11 cellular contexts compared by ENCODE assay signal in genomic region chr4:80172203-80172602, GRCh38. TPM values are rescaled to one million over a fixed set of nuclear protein-coding genes. Genes with fewer than 3 reads are reported as not detected.
DNase-seq lines count a peak whose midpoint lies in the region; ATAC-seq and TF ChIP-seq lines count a peak whose summit lies in the region.
"Had no signal": no experiment of that assay in that cellular context is flagged by ENCODE, and none has a peak within 500 bp of the region (broad histone marks: within the 10 kb centered on the region; RNA-seq: fewer than 3 reads in every experiment).

No MANE protein-coding gene starts in this region.

- H3K4me1 ChIP-seq in vagina, result no peaks in the 10 kb centered on the region

- H3K27me3 ChIP-seq in vagina, result no peaks in the 10 kb centered on the region

- DNase-seq in stimulated activated CD4-positive, alpha-beta T cell treated with anti-CD3 and anti-CD28 coated beads, Interleukin-2, amount 100 ng/mL, for 4 hours (ENCODE audit: low read depth), result peak; percentile 17
- DNase-seq in stimulated activated CD4-positive, alpha-beta T cell treated with anti-CD3 and anti-CD28 coated beads, Interleukin-2, amount 100 ng/mL, for 48 hours, result no peak
- DNase-seq in activated CD8-positive, alpha-beta T cell treated with anti-CD3 and anti-CD28 coated beads, Interleukin-2, amount 10 ng/mL, durations not matched to agents 7 days and 5 days, result no peak
- DNase-seq in type B pancreatic cell (ENCODE audit: extremely low spot score, unreplicated experiment) (no peak), NCI-H1694 treated with DMSO at 0.1 percent for 48 hours (lab: John Stamatoyannopoulos, UW) (no peak), kidney glomerular epithelial cell (lab: John Stamatoyannopoulos, UW) (no peak), vagina (ENCODE audit: extremely low spot score in 2 of 2) (no peak)
- DNase-seq: NCI-H524; nephron progenitor cell; stimulated activated CD4-positive, alpha-beta T cell treated with anti-CD3 and anti-CD28 coated beads, Interleukin-4, amount 100 ng/mL, for 1 hour had no signal

- no peaks in the 10 kb centered on the region for H3K9me3 ChIP-seq in vagina

- no peak overlapping the region for H3K27ac ChIP-seq in vagina

- peak overlapping the region; percentile 56 for H3K4me3 Mint-ChIP-seq in activated CD8-positive, alpha-beta T cell treated with anti-CD3 and anti-CD28 coated beads, Interleukin-2, amount 10 ng/mL, durations not matched to agents 7 days and 5 days
- no peak overlapping the region for H3K4me3 Mint-ChIP-seq in type B pancreatic cell
- H3K4me3 Mint-ChIP-seq: nephron progenitor cell had no signal

- intact Hi-C loops in vagina (cut with DNase I), result no loop called here

- H3K9me3 Mint-ChIP-seq in activated CD8-positive, alpha-beta T cell treated with anti-CD3 and anti-CD28 coated beads, Interleukin-2, amount 10 ng/mL, durations not matched to agents 7 days and 5 days (ENCODE audit: insufficient read depth), result peaks cover 4% of the 10 kb centered on the region
- H3K9me3 Mint-ChIP-seq in type B pancreatic cell, result no peaks in the 10 kb centered on the region
- H3K9me3 Mint-ChIP-seq: nephron progenitor cell had no signal

- TF ChIP-seq CTCF in type B pancreatic cell (conservative IDR thresholded peaks at IDR 0.05), result no peak
- TF ChIP-seq CTCF in vagina (IDR thresholded peaks at IDR 0.05), result no peak

- H3K4me1 Mint-ChIP-seq in activated CD8-positive, alpha-beta T cell treated with anti-CD3 and anti-CD28 coated beads, Interleukin-2, amount 10 ng/mL, durations not matched to agents 7 days and 5 days (ENCODE audit: low read depth), result peaks cover 50% of the 10 kb centered on the region
- H3K4me1 Mint-ChIP-seq in type B pancreatic cell (ENCODE audit: unreplicated experiment), result no peaks in the 10 kb centered on the region
- H3K4me1 Mint-ChIP-seq: nephron progenitor cell had no signal

- POLR2A ChIA-PET in activated CD8-positive, alpha-beta T cell treated with anti-CD3 and anti-CD28 coated beads, Interleukin-2, amount 10 ng/mL, durations not matched to agents 7 days and 5 days (lab: Charles Lee), result interaction anchor here (0.7 to 3.1 kb wide), 7 partner anchors 11 to 100 kb away, joined by 3 to 34 read pairs (median 4); no protein-coding TSS in a partner anchor

- peaks cover 20% of the 10 kb centered on the region for H3K36me3 Mint-ChIP-seq in activated CD8-positive, alpha-beta T cell treated with anti-CD3 and anti-CD28 coated beads, Interleukin-2, amount 10 ng/mL, durations not matched to agents 7 days and 5 days (ENCODE audit: low read depth)
- no peaks in the 10 kb centered on the region for H3K36me3 Mint-ChIP-seq in type B pancreatic cell

- TF ChIP-seq POLR2A in vagina (IDR thresholded peaks at IDR 0.05), result no peak

- CTCF ChIA-PET in activated CD8-positive, alpha-beta T cell treated with anti-CD3 and anti-CD28 coated beads, Interleukin-2, amount 10 ng/mL, durations not matched to agents 7 days and 5 days (lab: Charles Lee), result interaction anchor here (1.0 to 6.4 kb wide), 12 partner anchors 11 to 255 kb away, joined by 3 to 90 read pairs (median 6); no protein-coding TSS in a partner anchor

- no peaks in the 10 kb centered on the region for H3K36me3 ChIP-seq in vagina

- no peaks in the 10 kb centered on the region for H3K27me3 Mint-ChIP-seq in activated CD8-positive, alpha-beta T cell treated with anti-CD3 and anti-CD28 coated beads, Interleukin-2, amount 10 ng/mL, durations not matched to agents 7 days and 5 days (ENCODE audit: low read depth)
- H3K27me3 Mint-ChIP-seq in type B pancreatic cell, result peaks cover 26% of the 10 kb centered on the region

- peak overlapping the region; percentile 85 for H3K27ac Mint-ChIP-seq in activated CD8-positive, alpha-beta T cell treated with anti-CD3 and anti-CD28 coated beads, Interleukin-2, amount 10 ng/mL, durations not matched to agents 7 days and 5 days
- peak overlapping the region; percentile 77 for H3K27ac Mint-ChIP-seq in type B pancreatic cell
- H3K27ac Mint-ChIP-seq: nephron progenitor cell had no signal

- ATAC-seq in HG02943 (IDR thresholded peaks at IDR 0.05; ENCODE audit: low read depth, unreplicated experiment), result peak; percentile 58
- peak; percentile 54 for ATAC-seq in activated CD8-positive, alpha-beta T cell treated with anti-CD3 and anti-CD28 coated beads, Interleukin-2, amount 10 ng/mL, durations not matched to agents 7 days and 5 days

- no peak overlapping the region for H3K4me3 ChIP-seq in vagina

RNA-seq across cellular contexts. Expression of gene PRDM8, which starts 25.1 kb away (rescaled TPM):
- total RNA-seq in activated CD8-positive, alpha-beta T cell treated with anti-CD3 and anti-CD28 coated beads, Interleukin-2, amount 10 ng/mL, durations not matched to agents 7 days and 5 days, result 1 to 10 TPM; 3.7 to 4.2 TPM
- total RNA-seq in type B pancreatic cell (ENCODE audit: low replicate concordance) (1.5 and 6.2 TPM in 2 replicates), vagina (15.0 TPM)
